37 cellular contexts compared by ENCODE assay signal in the genomic region with DNA sequence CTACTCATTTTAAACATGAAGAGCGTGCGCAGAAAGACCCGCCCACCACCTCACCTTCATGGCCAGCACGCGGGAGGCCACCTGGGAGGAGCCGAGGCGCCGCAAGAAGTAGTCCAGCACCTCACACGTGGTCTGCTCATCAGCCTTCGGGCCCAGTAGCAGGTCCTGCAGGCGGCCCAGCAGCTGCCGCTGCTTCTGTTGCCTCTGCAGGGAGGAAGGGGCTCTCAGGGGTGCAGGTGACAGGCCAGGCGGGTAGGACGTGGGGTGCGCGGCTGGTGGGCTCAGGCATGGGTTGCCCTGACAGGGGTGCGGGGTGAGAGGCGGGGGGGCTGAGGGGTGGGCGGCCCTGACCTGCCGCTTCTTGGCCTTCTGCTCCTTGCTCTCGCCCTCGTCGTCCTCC. TPM values are rescaled to one million over a fixed set of nuclear protein-coding genes. Genes with fewer than 3 reads are reported as not detected.
DNase-seq lines count a peak whose midpoint lies in the region; ATAC-seq and FAIRE-seq lines count a peak whose summit lies in the region.
"Had no signal": no experiment of that assay in that cellular context is flagged by ENCODE, and none has a peak within 500 bp of the region (broad histone marks: within the 10 kb centered on the region; RNA-seq: fewer than 3 reads in every experiment).

No MANE protein-coding gene starts in this region.

- H3K4me3 ChIP-seq in neuronal stem cell (ENCODE audit: low read length in 2 of 2): no peak overlapping the region
- H3K4me3 ChIP-seq: A549; BLaER1; BLaER1 treated with 17β-estradiol and CSF1 and Interleukin-3, amounts not matched to agents 10 nM and 100 nM had no signal

- no peak overlapping the region for H3K18ac ChIP-seq in neuronal stem cell (ENCODE audit: low read length)

- H3K27ac Mint-ChIP-seq in stimulated activated effector memory CD8-positive, alpha-beta T cell treated with anti-CD3 and anti-CD28 coated beads, Interleukin-12 subunit alpha, Interleukin-12 subunit beta, amount 100 ng/mL, for 72 hours: peak overlapping the region; percentile 20
- H3K27ac Mint-ChIP-seq: B cell; CD4-positive, alpha-beta T cell; CD4-positive, CD25-positive, alpha-beta regulatory T cell; CD8-positive, alpha-beta memory T cell; CD8-positive, alpha-beta T cell had no signal

- peaks cover 63% of the 10 kb centered on the region for H3K36me3 Mint-ChIP-seq in stimulated activated effector memory CD8-positive, alpha-beta T cell treated with anti-CD3 and anti-CD28 coated beads, Interleukin-12 subunit alpha, Interleukin-12 subunit beta, amount 100 ng/mL, for 72 hours

- no peak overlapping the region for H4K91ac ChIP-seq in neuronal stem cell (ENCODE audit: low read depth, low read length, poor library complexity)

- H2AFZ ChIP-seq in neuronal stem cell (ENCODE audit: low read length): no peak overlapping the region

- ATAC-seq in stimulated activated effector memory CD8-positive, alpha-beta T cell treated with anti-CD3 and anti-CD28 coated beads, Interleukin-12 subunit alpha, Interleukin-12 subunit beta, amount 100 ng/mL, for 72 hours: no peak
- no peak for ATAC-seq in GM19455 (IDR thresholded peaks at IDR 0.05; ENCODE audit: unreplicated experiment)
- no peak for ATAC-seq in GM21381 (IDR thresholded peaks at IDR 0.05; ENCODE audit: unreplicated experiment)
- ATAC-seq in GM19351 (IDR thresholded peaks at IDR 0.05; ENCODE audit: unreplicated experiment): no peak
- ATAC-seq: A549; CD8-positive, alpha-beta T cell had no signal

- no peak overlapping the region for H2AK5ac ChIP-seq in neuronal stem cell (ENCODE audit: low read depth, low read length)

- H4K8ac ChIP-seq in neuronal stem cell (ENCODE audit: low read depth, low read length): no peak overlapping the region

- no peak overlapping the region for H3K4me3 Mint-ChIP-seq in stimulated activated effector memory CD8-positive, alpha-beta T cell treated with anti-CD3 and anti-CD28 coated beads, Interleukin-12 subunit alpha, Interleukin-12 subunit beta, amount 100 ng/mL, for 72 hours
- H3K4me3 Mint-ChIP-seq: B cell; CD14-positive monocyte; CD4-positive, alpha-beta memory T cell; CD4-positive, alpha-beta T cell; CD4-positive, CD25-positive, alpha-beta regulatory T cell; CD8-positive, alpha-beta memory T cell; CD8-positive, alpha-beta T cell had no signal

- no peaks in the 10 kb centered on the region for H3K4me1 ChIP-seq in neuronal stem cell (ENCODE audit: control insufficient read depth in 2 of 2, insufficient read depth in 1 of 2, low read depth in 1 of 2, low read length in 2 of 2)
- H3K4me1 ChIP-seq: A549; BE2C; BLaER1; BLaER1 treated with 17β-estradiol and CSF1 and Interleukin-3, amounts not matched to agents 10 nM and 100 nM; Caco-2 had no signal

- H3K27me3 ChIP-seq in neuronal stem cell (ENCODE audit: control insufficient read depth in 3 of 3, insufficient read depth in 3 of 3, low read depth in 1 of 3, low read length in 3 of 3): no peaks in the 10 kb centered on the region
- H3K27me3 ChIP-seq: BE2C; BLaER1; BLaER1 treated with 17β-estradiol and CSF1 and Interleukin-3, amounts not matched to agents 10 nM and 100 nM had no signal

- no peak overlapping the region for H2BK12ac ChIP-seq in neuronal stem cell (ENCODE audit: low read length)

- H3K9me3 ChIP-seq in neuronal stem cell (replicated peaks in 1 of 2; ENCODE audit: control insufficient read depth in 2 of 2, insufficient read depth in 1 of 2, low read depth in 1 of 2, low read length in 2 of 2): no peaks in the 10 kb centered on the region
- H3K9me3 ChIP-seq: A549; BE2C; BLaER1; BLaER1 treated with 17β-estradiol and CSF1 and Interleukin-3, amounts not matched to agents 10 nM and 100 nM; Caco-2 had no signal

- H3K36me3 ChIP-seq in neuronal stem cell (replicated peaks in 1 of 2; ENCODE audit: control insufficient read depth in 2 of 2, insufficient read depth in 2 of 2, low read length in 2 of 2): peaks cover 58 to 95% of the 10 kb centered on the region in 2 donors

- H2BK5ac ChIP-seq in neuronal stem cell (ENCODE audit: low read length): peak overlapping the region; percentile 87

- H2BK15ac ChIP-seq in neuronal stem cell (ENCODE audit: low read length): no peak overlapping the region

- no CpG with 5 or more reads among the region's 23 CpGs for WGBS in neuronal stem cell (ENCODE audit: extremely low coverage in 2 of 2, insufficient read length in 2 of 2, insufficient replicate concordance in 1 of 2), 2 donors

- H3K9ac ChIP-seq in neuronal stem cell (ENCODE audit: low read depth, low read length, poor library complexity): no peak overlapping the region
- H3K9ac ChIP-seq: BLaER1; BLaER1 treated with 17β-estradiol and CSF1 and Interleukin-3, amounts not matched to agents 10 nM and 100 nM had no signal

- no peak overlapping the region for H3K4ac ChIP-seq in neuronal stem cell (ENCODE audit: low read length)

- no peak overlapping the region for H2BK120ac ChIP-seq in neuronal stem cell (ENCODE audit: low read depth, low read length)

- H3K79me1 ChIP-seq in neuronal stem cell (ENCODE audit: low read depth, low read length): peaks cover 16% of the 10 kb centered on the region

- no peak overlapping the region for H3K14ac ChIP-seq in neuronal stem cell (ENCODE audit: low read length)

- H3K4me2 ChIP-seq in neuronal stem cell (ENCODE audit: insufficient read depth, low read length, poor library complexity, severe bottlenecking): no peak overlapping the region
- H3K4me2 ChIP-seq: A549; BLaER1; BLaER1 treated with 17β-estradiol and CSF1 and Interleukin-3, amounts not matched to agents 10 nM and 100 nM had no signal

- no peak for DNase-seq in HTR-8/SVneo (ENCODE audit: insufficient read length, low spot score)
- DNase-seq in neuronal stem cell (ENCODE audit: low spot score): no peak
- no peak for DNase-seq in stimulated activated effector memory CD8-positive, alpha-beta T cell treated with anti-CD3 and anti-CD28 coated beads, Interleukin-12 subunit alpha, Interleukin-12 subunit beta, amount 100 ng/mL, for 72 hours (ENCODE audit: low spot score in 2 of 2)
- DNase-seq in urothelium cell line (ENCODE audit: low spot score): no peak
- no peak for DNase-seq in activated naive CD4-positive, alpha-beta T cell treated with Interleukin-2 at 50 U/mL for 16 hours
- DNase-seq: 8988T; ACHN; AML-193; BE2C; C1 segment of cervical spinal cord; Caco-2; Calu3; CD4-positive, alpha-beta memory T cell; CD4-positive, alpha-beta T cell; CD4-positive, CD25-positive, alpha-beta regulatory T cell; CD8-positive, alpha-beta memory T cell; CD8-positive, alpha-beta T cell; COR-L47; DMS 273 treated with DMSO at 0.1 percent for 48 hours; DMS153; DMS53; DMS79; DMS79 treated with DMSO at 0.1 percent for 48 hours; DND-41; EL had no signal

- H3K4me1 Mint-ChIP-seq in stimulated activated effector memory CD8-positive, alpha-beta T cell treated with anti-CD3 and anti-CD28 coated beads, Interleukin-12 subunit alpha, Interleukin-12 subunit beta, amount 100 ng/mL, for 72 hours: no peaks in the 10 kb centered on the region
- H3K4me1 Mint-ChIP-seq: B cell, CD14-positive monocyte had no signal

- H3K23ac ChIP-seq in neuronal stem cell (ENCODE audit: low read depth, low read length, poor library complexity): no peak overlapping the region

- H3K27ac ChIP-seq in neuronal stem cell (replicated peaks; ENCODE audit: low read length): no peak overlapping the region
- H3K27ac ChIP-seq: 22Rv1; A549; BLaER1; BLaER1 treated with 17β-estradiol and CSF1 and Interleukin-3, amounts not matched to agents 10 nM and 100 nM; C4-2B had no signal

- no peaks in the 10 kb centered on the region for H3K9me3 Mint-ChIP-seq in stimulated activated effector memory CD8-positive, alpha-beta T cell treated with anti-CD3 and anti-CD28 coated beads, Interleukin-12 subunit alpha, Interleukin-12 subunit beta, amount 100 ng/mL, for 72 hours
- H3K9me3 Mint-ChIP-seq: CD4-positive, alpha-beta memory T cell; CD4-positive, alpha-beta T cell; CD4-positive, CD25-positive, alpha-beta regulatory T cell; CD8-positive, alpha-beta memory T cell; CD8-positive, alpha-beta T cell had no signal

- FAIRE-seq in HTR-8/SVneo (lab: Jason Lieb, UNC) (peak; percentile 33), urothelium cell line (lab: Jason Lieb, UNC) (peak; percentile 93)
- FAIRE-seq: A204.1, A549, D721Med had no signal

RNA-seq across cellular contexts. Expression of a gene that starts 17.6 kb away (rescaled TPM):
- polyA plus RNA-seq in neuronal stem cell (2013, experiment 1 of 2): 25.3 TPM
- polyA plus RNA-seq in neuronal stem cell (2013, experiment 2 of 2): 24.4 TPM

RNA-seq across cellular contexts. Expression of a gene that starts 27.3 kb away (rescaled TPM):
- polyA plus RNA-seq in neuronal stem cell (2013, experiment 1 of 2): 9.4 TPM
- polyA plus RNA-seq in neuronal stem cell (2013, experiment 2 of 2): 10.1 TPM

RNA-seq across cellular contexts. Expression of a gene that starts 43.9 kb away (rescaled TPM):
- polyA plus RNA-seq in neuronal stem cell (2013, experiment 1 of 2): 4.4 TPM
- 4.1 TPM for polyA plus RNA-seq in neuronal stem cell (2013, experiment 2 of 2)
